Comparison of ENCODE assay signal across 8 cellular contexts in genomic region chr9:127154390-127155191, GRCh38. TPM values are rescaled to one million over a fixed set of nuclear protein-coding genes. Genes with fewer than 3 reads are reported as not detected.
DNase-seq lines count a peak whose midpoint lies in the region; ATAC-seq and TF ChIP-seq lines count a peak whose summit lies in the region.

No MANE protein-coding gene starts in this region.

- no peaks in the 10 kb centered on the region for H3K27me3 ChIP-seq in naive thymus-derived CD4-positive, alpha-beta T cell (ENCODE audit: control insufficient read depth in 2 of 2, insufficient read depth in 2 of 2, low read length in 2 of 2)

- intact Hi-C loops in naive thymus-derived CD4-positive, alpha-beta T cell (cut with micrococcal nuclease), result no loop called here

- H3K4me1 Mint-ChIP-seq in naive thymus-derived CD4-positive, alpha-beta T cell, result peaks cover 0 to 14% (median 0%) of the 10 kb centered on the region in 7 donors
- peaks cover 7% of the 10 kb centered on the region for H3K4me1 Mint-ChIP-seq in WTC11

- TF ChIP-seq POLR2A in erythroblast (IDR thresholded peaks at IDR 0.05; ENCODE audit: low read length), result no peak

- POLR2A ChIA-PET in naive thymus-derived CD4-positive, alpha-beta T cell (lab: Charles Lee), result no interaction called here
- POLR2A ChIA-PET in WTC11 (lab: Charles Lee), result no interaction called here

- H3K9me3 ChIP-seq in naive thymus-derived CD4-positive, alpha-beta T cell (ENCODE audit: control insufficient read depth in 2 of 3, low read length in 3 of 3), result no peaks in the 10 kb centered on the region

- no peak overlapping the region for H3K4me3 Mint-ChIP-seq in naive thymus-derived CD4-positive, alpha-beta T cell
- no peak overlapping the region for H3K4me3 Mint-ChIP-seq in WTC11

- H3K36me3 Mint-ChIP-seq in naive thymus-derived CD4-positive, alpha-beta T cell, result no peaks in the 10 kb centered on the region
- no peaks in the 10 kb centered on the region for H3K36me3 Mint-ChIP-seq in WTC11

- CTCF ChIA-PET in naive thymus-derived CD4-positive, alpha-beta T cell (lab: Charles Lee), result interaction anchor here (0.5 kb wide), 1 partner anchor 1513 kb away, joined by 3 read pairs; no protein-coding TSS in a partner anchor
- CTCF ChIA-PET in WTC11 (lab: Charles Lee), result interaction anchor here (0.6 to 1.5 kb wide), 2 partner anchors 214 to 523 kb away, joined by 5 read pairs; no protein-coding TSS in a partner anchor

- H3K27me3 Mint-ChIP-seq in naive thymus-derived CD4-positive, alpha-beta T cell, result peaks cover 0 to 44% (median 0%) of the 10 kb centered on the region in 5 donors
- H3K27me3 Mint-ChIP-seq in WTC11 (ENCODE audit: low read depth), result peaks cover 2% of the 10 kb centered on the region

- H3K9me3 Mint-ChIP-seq in naive thymus-derived CD4-positive, alpha-beta T cell, result no peaks in the 10 kb centered on the region
- H3K9me3 Mint-ChIP-seq in WTC11, result no peaks in the 10 kb centered on the region

- no peaks in the 10 kb centered on the region for H3K4me1 ChIP-seq in naive thymus-derived CD4-positive, alpha-beta T cell (ENCODE audit: control insufficient read depth in 2 of 2, insufficient read depth in 2 of 2, low read length in 2 of 2)

- H3K27ac ChIP-seq in naive thymus-derived CD4-positive, alpha-beta T cell (ENCODE audit: low read depth, low read length), result no peak overlapping the region

- H3K4me3 ChIP-seq in naive thymus-derived CD4-positive, alpha-beta T cell (ENCODE audit: low read length), result no peak overlapping the region

- no peak overlapping the region for H3K27ac Mint-ChIP-seq in naive thymus-derived CD4-positive, alpha-beta T cell
- no peak overlapping the region for H3K27ac Mint-ChIP-seq in WTC11

- peak; percentile 40 for DNase-seq in GM04504 (ENCODE audit: low read depth)
- peak; percentile 81 for DNase-seq in cerebellar cortex (ENCODE audit: low spot score)
- DNase-seq in naive thymus-derived CD4-positive, alpha-beta T cell, result no peak
- DNase-seq in WTC11 (ENCODE audit: low spot score), result no peak
- DNase-seq in erythroblast (lab: John Stamatoyannopoulos, UW), result no peak
- DNase-seq in COLO829 (ENCODE audit: low spot score), result no peak

- peak; percentile 63 for ATAC-seq in HG03354 (IDR thresholded peaks at IDR 0.05; ENCODE audit: poor library complexity, severe bottlenecking, unreplicated experiment)
- peak; percentile 24 for ATAC-seq in naive thymus-derived CD4-positive, alpha-beta T cell
- no peak for ATAC-seq in GM19455 (IDR thresholded peaks at IDR 0.05; ENCODE audit: unreplicated experiment)
- ATAC-seq in WTC11, result no peak

- no peak for TF ChIP-seq CTCF in WTC11 (IDR thresholded peaks at IDR 0.05)

- no peaks in the 10 kb centered on the region for H3K36me3 ChIP-seq in naive thymus-derived CD4-positive, alpha-beta T cell (ENCODE audit: control insufficient read depth in 2 of 3, insufficient read depth in 3 of 3, low read length in 3 of 3)

TF ChIP-seq in WTC11, 78 proteins besides CTCF, POLR2A, EP300 and RAD21:
- no peak for TF ChIP-seq ERG (CRISPR knock-in tag; IDR thresholded peaks at IDR 0.05)
- no peak for TF ChIP-seq NR1H2 (CRISPR knock-in tag; IDR thresholded peaks at IDR 0.05)
- TF ChIP-seq ZNF532 (CRISPR knock-in tag; IDR thresholded peaks at IDR 0.05; ENCODE audit: borderline replicate concordance), result no peak
- TF ChIP-seq FOXP4 (CRISPR knock-in tag; IDR thresholded peaks at IDR 0.05), result no peak
- no peak for TF ChIP-seq ZNF317 (CRISPR knock-in tag; IDR thresholded peaks at IDR 0.05; ENCODE audit: borderline replicate concordance, low read depth)
- TF ChIP-seq KAT7 (CRISPR knock-in tag; IDR thresholded peaks at IDR 0.05; ENCODE audit: borderline replicate concordance), result no peak
- TF ChIP-seq SP1 (CRISPR knock-in tag; conservative IDR thresholded peaks at IDR 0.05), result no peak
- TF ChIP-seq ATF1 (CRISPR knock-in tag; IDR thresholded peaks at IDR 0.05), result no peak
- TF ChIP-seq E2F4 (CRISPR knock-in tag; IDR thresholded peaks at IDR 0.05; ENCODE audit: borderline replicate concordance, low read depth), result no peak
- no peak for TF ChIP-seq MXD4 (CRISPR knock-in tag; IDR thresholded peaks at IDR 0.05; ENCODE audit: borderline replicate concordance)

RNA-seq across cellular contexts. Expression of gene ANGPTL2, which starts 32.2 kb away (rescaled TPM):
- not detected for total RNA-seq in naive thymus-derived CD4-positive, alpha-beta T cell
- not detected for polyA plus RNA-seq in naive thymus-derived CD4-positive, alpha-beta T cell
- 4.5 to 6.7 TPM (median 6.3 TPM) in 3 replicates for total RNA-seq in WTC11 (2021)

Comparison
In these comparisons a context has a peak if more than half of its experiments do, and no peak if none do; other contexts are left out.
1. DNase-seq: peak in GM04504 (single experiment) and cerebellar cortex (single experiment); none in naive thymus-derived CD4-positive, alpha-beta T cell (0 of 9), WTC11 (single experiment), erythroblast (0 of 2) and COLO829 (single experiment).
2. ATAC-seq: peak in HG03354 (single experiment) and naive thymus-derived CD4-positive, alpha-beta T cell (single experiment); none in GM19455 (single experiment) and WTC11 (single experiment).